ENCODE assay signal across 21 cellular contexts in the genomic region with DNA sequence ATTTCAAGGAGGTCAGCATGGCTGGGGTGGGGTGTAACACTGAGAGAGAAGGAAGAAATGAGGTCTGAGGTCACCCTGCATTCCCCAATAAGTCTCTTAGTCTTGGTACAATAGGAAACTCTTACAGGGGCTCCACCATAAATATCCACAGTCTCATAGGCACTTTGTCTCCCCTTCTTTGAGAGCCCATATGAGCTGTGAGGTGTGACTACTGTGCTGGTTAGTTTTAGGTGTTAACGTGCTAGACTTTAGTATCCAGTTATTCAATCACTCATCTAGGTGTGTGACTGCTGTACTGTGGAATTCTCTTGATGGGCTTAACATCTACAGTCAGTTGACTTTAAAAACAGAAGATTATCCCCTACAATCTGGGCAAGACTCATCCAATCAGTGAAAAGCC.
"Had no signal": no experiment of that assay in that cellular context is flagged by ENCODE, and none has a peak within 500 bp of the region (broad histone marks: within the 10 kb centered on the region; RNA-seq: fewer than 3 reads in every experiment).

No MANE protein-coding gene starts in this region.

- H3K27ac ChIP-seq: dorsolateral prefrontal cortex, epithelial cell of prostate, prostate gland, skin epidermis, stomach had no signal

- H3K27me3 ChIP-seq: dorsolateral prefrontal cortex, stomach had no signal

- H3K36me3 Mint-ChIP-seq: T-cell had no signal

- H3K4me1 ChIP-seq: prostate gland had no signal

- H3K9me3 Mint-ChIP-seq: naive thymus-derived CD8-positive, alpha-beta T cell; T-cell had no signal

- DNase-seq: activated CD4-positive, alpha-beta T cell treated with anti-CD3 and anti-CD28 coated beads, Interleukin-2, amount 50 U/mL, for 1 hour; activated CD8-positive, alpha-beta memory T cell treated with anti-CD3 and anti-CD28 coated beads for 24 hours; activated CD8-positive, alpha-beta memory T cell treated with anti-CD3 and anti-CD28 coated beads, Interleukin-2, amount 50 U/mL, for 48 hours; dorsolateral prefrontal cortex; endodermal cell; foreskin fibroblast; hypothalamus; left ventricle myocardium superior; naive thymus-derived CD8-positive, alpha-beta T cell; nucleus accumbens; right cardiac atrium; stimulated activated CD4-positive, alpha-beta T cell treated with anti-CD3 and anti-CD28 coated beads, Interleukin-4, amount 100 ng/mL, for 1 hour; stomach; T-cell; T1000 had no signal

- ATAC-seq: activated CD4-positive, CD25-positive, alpha-beta regulatory T cell treated with anti-CD3 and anti-CD28 coated beads, Interleukin-2, amount 50 U/mL, for 24 hours; left ventricle myocardium superior; naive thymus-derived CD8-positive, alpha-beta T cell; right cardiac atrium; T-cell had no signal

- H3K4me3 Mint-ChIP-seq: activated naive CD8-positive, alpha-beta T cell; endodermal cell; naive thymus-derived CD8-positive, alpha-beta T cell; T-cell; type B pancreatic cell had no signal

- H3K4me1 Mint-ChIP-seq: T-cell had no signal

- H3K36me3 ChIP-seq: prostate gland, stomach had no signal

- H3K27me3 Mint-ChIP-seq: activated naive CD8-positive, alpha-beta T cell; naive thymus-derived CD8-positive, alpha-beta T cell; type B pancreatic cell had no signal

- H3K4me3 ChIP-seq: dorsolateral prefrontal cortex, prostate gland, skin epidermis, stomach had no signal

- H3K9me3 ChIP-seq: prostate gland, stomach had no signal

- H3K27ac Mint-ChIP-seq: activated naive CD8-positive, alpha-beta T cell; endodermal cell; naive thymus-derived CD8-positive, alpha-beta T cell; T-cell; type B pancreatic cell had no signal
